ENCODE assay signal across 8 cellular contexts in the genomic region with DNA sequence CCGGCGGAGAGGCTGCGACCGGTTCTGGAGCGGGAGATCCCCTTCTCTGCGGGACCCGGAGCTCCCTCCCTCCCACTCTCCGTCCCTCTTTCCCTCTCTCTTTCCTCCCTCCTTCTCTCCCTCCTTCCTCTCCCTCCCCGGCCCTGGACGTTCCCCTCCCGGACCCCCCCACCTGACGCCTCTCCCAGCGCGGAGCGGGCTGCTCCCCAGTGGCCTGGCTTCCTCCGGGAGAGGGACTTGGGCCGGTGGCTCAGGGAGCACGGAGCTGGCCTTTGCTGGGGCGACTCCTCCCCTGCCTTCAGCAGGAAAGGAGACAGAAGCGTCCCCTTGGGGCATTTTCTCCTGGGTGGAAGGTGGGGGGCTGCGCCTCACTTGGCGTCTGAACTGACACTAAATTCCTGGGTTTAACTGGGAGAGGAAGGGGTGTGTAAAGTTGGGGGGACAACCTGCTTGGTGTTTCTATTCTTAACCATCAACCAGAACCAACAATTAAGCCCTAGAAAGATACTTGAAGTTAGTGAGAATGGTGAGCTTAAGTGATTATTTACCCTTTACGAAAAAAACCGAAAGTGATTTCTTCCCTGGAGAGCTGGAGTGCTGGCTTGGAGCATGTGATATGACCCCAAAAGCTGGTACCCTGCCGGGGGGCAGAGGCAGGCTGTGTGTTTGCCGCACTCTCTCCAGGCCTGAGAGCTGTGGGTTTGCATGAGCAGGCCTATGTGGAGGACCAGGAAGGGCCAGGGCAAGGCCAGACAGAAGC. TPM values are rescaled to one million over a fixed set of nuclear protein-coding genes. Genes with fewer than 3 reads are reported as not detected.
DNase-seq lines count a peak whose midpoint lies in the region; ATAC-seq, FAIRE-seq and TF ChIP-seq lines count a peak whose summit lies in the region.

No MANE protein-coding gene starts in this region.

- H3K4me1 ChIP-seq in ACC112 (ENCODE audit: control insufficient read depth, insufficient read depth, low read length, unreplicated experiment) (peaks cover 13% of the 10 kb centered on the region), HAP-1 (peaks cover 5% of the 10 kb centered on the region; the same call in 1 of the 2 replicates)

- intact Hi-C loops in MCF 10A (cut with micrococcal nuclease): no loop called here

- H3K4me3 ChIP-seq in ACC112 (ENCODE audit: low read depth, low read length): peak overlapping the region; percentile 83
- H3K4me3 ChIP-seq in HAP-1: peak overlapping the region; percentile 45

- BruUV-seq in MCF 10A (replicated peaks; lab: Mats Ljungman, UMichigan): no TSS peak

- CTCF ChIA-PET in MCF 10A (lab: Yijun Ruan, JAX): interaction anchor here (1.2 kb wide), 1 partner anchor 53 kb away, joined by 3 read pairs; no protein-coding TSS in a partner anchor

- H3K36me3 ChIP-seq in ACC112 (ENCODE audit: insufficient read depth, low read length) (no peaks in the 10 kb centered on the region), HAP-1 (replicated peaks) (no peaks in the 10 kb centered on the region)

- no peaks in the 10 kb centered on the region for H3K4me1 Mint-ChIP-seq in MCF 10A (ENCODE audit: insufficient read depth, unreplicated experiment)
- no peaks in the 10 kb centered on the region for H3K4me1 Mint-ChIP-seq in memory B cell

- H3K79me2 ChIP-seq in ACC112 (ENCODE audit: control insufficient read depth, insufficient read depth, low read length, unreplicated experiment): no peaks in the 10 kb centered on the region

- no peak for TF ChIP-seq CTCF in MCF 10A (IDR thresholded peaks at IDR 0.05; ENCODE audit: unreplicated experiment)

- H3K27ac ChIP-seq in ACC112 (ENCODE audit: low read depth, low read length): no peak overlapping the region

- peaks cover 5% of the 10 kb centered on the region for H3K36me3 Mint-ChIP-seq in MCF 10A (ENCODE audit: insufficient read depth, unreplicated experiment)
- no peaks in the 10 kb centered on the region for H3K36me3 Mint-ChIP-seq in memory B cell

- H3K27ac Mint-ChIP-seq in MCF 10A (ENCODE audit: low read depth, unreplicated experiment): peak overlapping the region; percentile 61
- H3K27ac Mint-ChIP-seq in memory B cell: no peak overlapping the region

- in situ Hi-C loops in HAP-1 (cut with MboI; ENCODE audit: low sequenced_read_pairs): no loop called here

- no peak for ATAC-seq in memory B cell (ENCODE audit: low read depth)

- no peaks in the 10 kb centered on the region for H3K9me3 ChIP-seq in HAP-1

- DNase-seq in HAP-1 (ENCODE audit: low spot score in 2 of 2): peak in 1 of 2 experiments; percentile 9
- DNase-seq in MCF 10A (ENCODE audit: unreplicated experiment): no peak
- no peak for DNase-seq in memory B cell (ENCODE audit: low spot score in 2 of 2)
- DNase-seq in GM19240 (ENCODE audit: insufficient read length, low spot score): no peak
- DNase-seq in GM12892 (ENCODE audit: insufficient read length): no peak
- no peak for DNase-seq in RKO (ENCODE audit: low spot score)
- DNase-seq in SKM-1 (lab: John Stamatoyannopoulos, UW; ENCODE audit: unreplicated experiment): no peak

- H3K27me3 ChIP-seq in ACC112 (ENCODE audit: insufficient read depth, low read length) (no peaks in the 10 kb centered on the region), HAP-1 (ENCODE audit: low read depth) (no peaks in the 10 kb centered on the region)

- no peak for TF ChIP-seq POLR2A in GM12892 (IDR thresholded peaks at IDR 0.05; ENCODE audit: low read depth, low read length)

- POLR2A ChIA-PET in MCF 10A (lab: Yijun Ruan, JAX): interaction anchor here (1.1 to 3.7 kb wide), 4 partner anchors 11 to 109 kb away, joined by 4 to 21 read pairs (median 12); partner anchors contain the start of genes FANCA and TCF25

- H3K4me3 Mint-ChIP-seq in MCF 10A (ENCODE audit: unreplicated experiment): peak overlapping the region; percentile 73
- H3K4me3 Mint-ChIP-seq in memory B cell: peak overlapping the region; percentile 33

- peak overlapping the region; percentile 38 for H2AFZ ChIP-seq in ACC112 (ENCODE audit: low read length, unreplicated experiment)

- no peaks in the 10 kb centered on the region for H3K27me3 Mint-ChIP-seq in MCF 10A (ENCODE audit: insufficient read depth, unreplicated experiment)
- peaks cover 25% of the 10 kb centered on the region for H3K27me3 Mint-ChIP-seq in memory B cell

- no peak for FAIRE-seq in GM12892 (lab: Jason Lieb, UNC)

- H3K9me3 Mint-ChIP-seq in MCF 10A (ENCODE audit: unreplicated experiment): no peaks in the 10 kb centered on the region
- H3K9me3 Mint-ChIP-seq in memory B cell: no peaks in the 10 kb centered on the region

RNA-seq across cellular contexts. Expression of gene SPIRE2, which starts 0.8 kb away (rescaled TPM):
- total RNA-seq in MCF 10A (2022): 3.8 and 4.8 TPM in 2 replicates
- 0.76 TPM for polyA plus RNA-seq in GM12892 (2012; ENCODE audit: missing spikeins)

RNA-seq across cellular contexts. Expression of gene FANCA, which starts 12.6 kb away (rescaled TPM):
- total RNA-seq in MCF 10A (2022): 18.5 and 30.6 TPM in 2 replicates
- polyA plus RNA-seq in GM12892 (2012; ENCODE audit: missing spikeins): 62.7 TPM

RNA-seq across cellular contexts. Expression of gene TCF25, which starts 44.3 kb away (rescaled TPM):
- total RNA-seq in MCF 10A (2022): 200 and 239 TPM in 2 replicates
- 91.9 TPM for polyA plus RNA-seq in GM12892 (2012; ENCODE audit: missing spikeins)
